ENCODE assay signal across 10 cellular contexts in the genomic region with DNA sequence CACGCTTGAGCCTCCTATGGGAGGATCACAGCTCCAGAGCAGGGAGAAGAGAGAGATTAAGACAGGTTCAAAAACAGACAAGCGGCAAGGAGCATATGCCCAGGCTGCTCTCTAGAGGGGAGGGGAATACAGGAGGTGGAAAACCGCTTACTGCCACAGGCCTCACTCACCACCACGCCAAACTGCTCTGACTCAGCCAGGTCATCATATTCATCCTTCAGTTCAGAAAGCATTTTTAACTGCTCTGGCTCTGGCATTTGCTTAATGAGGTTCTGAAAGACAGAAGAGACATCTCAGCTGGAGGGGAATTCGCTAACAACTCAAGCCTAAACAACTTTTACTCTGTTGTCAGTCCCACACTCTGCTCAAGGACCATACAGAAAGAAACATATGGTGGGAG. TPM values are rescaled to one million over a fixed set of nuclear protein-coding genes. Genes with fewer than 3 reads are reported as not detected.
A peak's percentile ranks its signal among the peaks of the same experiment; 100 is the strongest.
DNase-seq lines count a peak whose midpoint lies in the region; ATAC-seq lines count a peak whose summit lies in the region.
"Had no signal": no experiment of that assay in that cellular context is flagged by ENCODE, and none has a peak within 500 bp of the region (broad histone marks: within the 10 kb centered on the region; RNA-seq: fewer than 3 reads in every experiment).

No MANE protein-coding gene starts in this region.

- H3K27me3 ChIP-seq in ACC112 (ENCODE audit: insufficient read depth, low read length) (no peaks in the 10 kb centered on the region), layer of hippocampus (ENCODE audit: control insufficient read depth, insufficient read depth, low read length) (no peaks in the 10 kb centered on the region)

- H3K9me3 Mint-ChIP-seq in activated T-helper 17 cell treated with anti-CD3 and anti-CD28 coated beads, Interleukin-2, amount 50 U/mL, for 72 hours = no peaks in the 10 kb centered on the region

- H3K4me1 ChIP-seq in ACC112 (ENCODE audit: control insufficient read depth, insufficient read depth, low read length, unreplicated experiment) = peaks cover 29% of the 10 kb centered on the region

- peaks cover 13% of the 10 kb centered on the region for H3K36me3 ChIP-seq in ACC112 (ENCODE audit: insufficient read depth, low read length)

- H3K27me3 Mint-ChIP-seq in activated T-helper 17 cell treated with anti-CD3 and anti-CD28 coated beads, Interleukin-2, amount 50 U/mL, for 72 hours = no peaks in the 10 kb centered on the region

- DNase-seq in SW 1271 (lab: John Stamatoyannopoulos, UW) (no peak), NCI-H187 (lab: John Stamatoyannopoulos, UW) (no peak)
- no peak for DNase-seq in activated CD4-positive, alpha-beta T cell treated with anti-CD3 and anti-CD28 coated beads, Interleukin-2, amount 50 U/mL, for 4 hours
- DNase-seq: DMS 273 treated with DMSO at 0.1 percent for 48 hours had no signal

- H3K4me3 ChIP-seq in ACC112 (ENCODE audit: low read depth, low read length) = no peak overlapping the region

- H3K79me2 ChIP-seq in ACC112 (ENCODE audit: control insufficient read depth, insufficient read depth, low read length, unreplicated experiment) = no peaks in the 10 kb centered on the region

- H3K4me3 Mint-ChIP-seq in activated T-helper 17 cell treated with anti-CD3 and anti-CD28 coated beads, Interleukin-2, amount 50 U/mL, for 72 hours = no peak overlapping the region

- no peaks in the 10 kb centered on the region for H3K36me3 Mint-ChIP-seq in activated T-helper 17 cell treated with anti-CD3 and anti-CD28 coated beads, Interleukin-2, amount 50 U/mL, for 72 hours (ENCODE audit: low read depth)

- H3K27ac Mint-ChIP-seq in activated T-helper 17 cell treated with anti-CD3 and anti-CD28 coated beads, Interleukin-2, amount 50 U/mL, for 72 hours = no peak overlapping the region

- H2AFZ ChIP-seq in ACC112 (ENCODE audit: low read length, unreplicated experiment) = no peak overlapping the region

- ATAC-seq in GM21528 (IDR thresholded peaks at IDR 0.05; ENCODE audit: low FRiP score, unreplicated experiment) = peak; percentile 41
- ATAC-seq in activated T-helper 17 cell treated with anti-CD3 and anti-CD28 coated beads, Interleukin-2, amount 50 U/mL, for 72 hours (replicated peaks) = peak; percentile 40
- no peak for ATAC-seq in GM19467 (IDR thresholded peaks at IDR 0.05; ENCODE audit: unreplicated experiment)
- ATAC-seq: Panc1 had no signal

- H3K27ac ChIP-seq in ACC112 (ENCODE audit: low read depth, low read length) = 0 out of 2 replicates have a peak overlapping the region, but pooled peaks have one; percentile 12
- H3K27ac ChIP-seq in layer of hippocampus (ENCODE audit: low read depth, low read length) = peak overlapping the region; percentile 16

- H3K4me1 Mint-ChIP-seq in activated T-helper 17 cell treated with anti-CD3 and anti-CD28 coated beads, Interleukin-2, amount 50 U/mL, for 72 hours = peaks cover 9% of the 10 kb centered on the region

RNA-seq across cellular contexts. Expression of a gene that starts 40.1 kb away (rescaled TPM):
- total RNA-seq in activated T-helper 17 cell treated with anti-CD3 and anti-CD28 coated beads, Interleukin-2, amount 50 U/mL, for 72 hours = not detected

RNA-seq across cellular contexts. Expression of a gene that starts 44.2 kb away (rescaled TPM):
- total RNA-seq in activated T-helper 17 cell treated with anti-CD3 and anti-CD28 coated beads, Interleukin-2, amount 50 U/mL, for 72 hours = not detected

RNA-seq across cellular contexts. Expression of a gene that starts 53.2 kb away (rescaled TPM):
- under 1 TPM in 1 of 2 donors, not detected in 1; 0.56 TPM for total RNA-seq in activated T-helper 17 cell treated with anti-CD3 and anti-CD28 coated beads, Interleukin-2, amount 50 U/mL, for 72 hours
